In genomic region chr11:75195164-75195962, GRCh38 we compare ENCODE assay signal across 1 cellular context.
TF ChIP-seq lines count a peak whose summit lies in the region.

No MANE protein-coding gene starts in this region.

TF ChIP-seq in A549, 52 proteins besides CTCF, POLR2A, EP300 and RAD21 (continued from another document):
- no peak for TF ChIP-seq BCL3 (IDR thresholded peaks at IDR 0.05)
